In genomic region chr2:38376683-38377500, GRCh38 we compare ENCODE assay signal across 1 cellular context.
TF ChIP-seq lines count a peak whose summit lies in the region.

ATL2 (minus strand) TSS chr2:38377273; CDS start chr2:38377260, 13 bp downstream.

TF ChIP-seq in K562, 482 proteins besides CTCF, POLR2A, EP300 and RAD21 (continued from another document and continues in another):
- TF ChIP-seq MGA (IDR thresholded peaks at IDR 0.05): no peak
- TF ChIP-seq FOXJ3 (CRISPR knock-in tag; IDR thresholded peaks at IDR 0.05): no peak
- TF ChIP-seq KAT8 (IDR thresholded peaks at IDR 0.05; ENCODE audit: low read depth): no peak
- TF ChIP-seq, protein P1, sequence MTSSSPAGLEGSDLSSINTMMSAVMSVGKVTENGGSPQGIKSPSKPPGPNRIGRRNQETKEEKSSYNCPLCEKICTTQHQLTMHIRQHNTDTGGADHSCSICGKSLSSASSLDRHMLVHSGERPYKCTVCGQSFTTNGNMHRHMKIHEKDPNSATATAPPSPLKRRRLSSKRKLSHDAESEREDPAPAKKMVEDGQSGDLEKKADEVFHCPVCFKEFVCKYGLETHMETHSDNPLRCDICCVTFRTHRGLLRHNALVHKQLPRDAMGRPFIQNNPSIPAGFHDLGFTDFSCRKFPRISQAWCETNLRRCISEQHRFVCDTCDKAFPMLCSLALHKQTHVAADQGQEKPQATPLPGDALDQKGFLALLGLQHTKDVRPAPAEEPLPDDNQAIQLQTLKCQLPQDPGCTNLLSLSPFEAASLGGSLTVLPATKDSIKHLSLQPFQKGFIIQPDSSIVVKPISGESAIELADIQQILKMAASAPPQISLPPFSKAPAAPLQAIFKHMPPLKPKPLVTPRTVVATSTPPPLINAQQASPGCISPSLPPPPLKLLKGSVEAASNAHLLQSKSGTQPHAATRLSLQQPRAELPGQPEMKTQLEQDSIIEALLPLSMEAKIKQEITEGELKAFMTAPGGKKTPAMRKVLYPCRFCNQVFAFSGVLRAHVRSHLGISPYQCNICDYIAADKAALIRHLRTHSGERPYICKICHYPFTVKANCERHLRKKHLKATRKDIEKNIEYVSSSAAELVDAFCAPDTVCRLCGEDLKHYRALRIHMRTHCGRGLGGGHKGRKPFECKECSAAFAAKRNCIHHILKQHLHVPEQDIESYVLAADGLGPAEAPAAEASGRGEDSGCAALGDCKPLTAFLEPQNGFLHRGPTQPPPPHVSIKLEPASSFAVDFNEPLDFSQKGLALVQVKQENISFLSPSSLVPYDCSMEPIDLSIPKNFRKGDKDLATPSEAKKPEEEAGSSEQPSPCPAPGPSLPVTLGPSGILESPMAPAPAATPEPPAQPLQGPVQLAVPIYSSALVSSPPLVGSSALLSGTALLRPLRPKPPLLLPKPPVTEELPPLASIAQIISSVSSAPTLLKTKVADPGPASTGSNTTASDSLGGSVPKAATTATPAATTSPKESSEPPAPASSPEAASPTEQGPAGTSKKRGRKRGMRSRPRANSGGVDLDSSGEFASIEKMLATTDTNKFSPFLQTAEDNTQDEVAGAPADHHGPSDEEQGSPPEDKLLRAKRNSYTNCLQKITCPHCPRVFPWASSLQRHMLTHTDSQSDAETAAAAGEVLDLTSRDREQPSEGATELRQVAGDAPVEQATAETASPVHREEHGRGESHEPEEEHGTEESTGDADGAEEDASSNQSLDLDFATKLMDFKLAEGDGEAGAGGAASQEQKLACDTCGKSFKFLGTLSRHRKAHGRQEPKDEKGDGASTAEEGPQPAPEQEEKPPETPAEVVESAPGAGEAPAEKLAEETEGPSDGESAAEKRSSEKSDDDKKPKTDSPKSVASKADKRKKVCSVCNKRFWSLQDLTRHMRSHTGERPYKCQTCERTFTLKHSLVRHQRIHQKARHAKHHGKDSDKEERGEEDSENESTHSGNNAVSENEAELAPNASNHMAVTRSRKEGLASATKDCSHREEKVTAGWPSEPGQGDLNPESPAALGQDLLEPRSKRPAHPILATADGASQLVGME (CRISPR knock-in tag; IDR thresholded peaks at IDR 0.05): no peak
- TF ChIP-seq ZNF592 (IDR thresholded peaks at IDR 0.05): peak; percentile 48; the same call in 1 of the 2 replicates
- no peak for TF ChIP-seq JUNB (CRISPR knock-in tag; conservative IDR thresholded peaks at IDR 0.05)
- peak; percentile 17; the same call in 1 of the 2 replicates for TF ChIP-seq TEAD4 (IDR thresholded peaks at IDR 0.05; ENCODE audit: low read length)
- no peak for TF ChIP-seq TEAD4 (CRISPR knock-in tag; IDR thresholded peaks at IDR 0.05; ENCODE audit: borderline replicate concordance)
- TF ChIP-seq ZSCAN29 (IDR thresholded peaks at IDR 0.05): peak; percentile 39; the same call in 1 of the 2 replicates
- TF ChIP-seq ZNF507 (tag; conservative IDR thresholded peaks at IDR 0.05): no peak
- peak; percentile 89 for TF ChIP-seq SUPT5H (IDR thresholded peaks at IDR 0.05)
- peak; percentile 71 for TF ChIP-seq CCNT2 (IDR thresholded peaks at IDR 0.05; ENCODE audit: borderline replicate concordance, extremely low read depth, insufficient read length, low read depth, low read length)
- peak; percentile 35; the same call in 1 of the 2 replicates for TF ChIP-seq MED1 (CRISPR knock-in tag; IDR thresholded peaks at IDR 0.05; ENCODE audit: borderline replicate concordance)
- peak; percentile 88 for TF ChIP-seq TBP (optimal IDR thresholded peaks at IDR 0.05; ENCODE audit: low read depth, low read length)
- no peak for TF ChIP-seq ZNF239 (CRISPR knock-in tag; IDR thresholded peaks at IDR 0.05)
- TF ChIP-seq ZNF143 (CRISPR knock-in tag; IDR thresholded peaks at IDR 0.05): no peak
- TF ChIP-seq, protein P2, sequence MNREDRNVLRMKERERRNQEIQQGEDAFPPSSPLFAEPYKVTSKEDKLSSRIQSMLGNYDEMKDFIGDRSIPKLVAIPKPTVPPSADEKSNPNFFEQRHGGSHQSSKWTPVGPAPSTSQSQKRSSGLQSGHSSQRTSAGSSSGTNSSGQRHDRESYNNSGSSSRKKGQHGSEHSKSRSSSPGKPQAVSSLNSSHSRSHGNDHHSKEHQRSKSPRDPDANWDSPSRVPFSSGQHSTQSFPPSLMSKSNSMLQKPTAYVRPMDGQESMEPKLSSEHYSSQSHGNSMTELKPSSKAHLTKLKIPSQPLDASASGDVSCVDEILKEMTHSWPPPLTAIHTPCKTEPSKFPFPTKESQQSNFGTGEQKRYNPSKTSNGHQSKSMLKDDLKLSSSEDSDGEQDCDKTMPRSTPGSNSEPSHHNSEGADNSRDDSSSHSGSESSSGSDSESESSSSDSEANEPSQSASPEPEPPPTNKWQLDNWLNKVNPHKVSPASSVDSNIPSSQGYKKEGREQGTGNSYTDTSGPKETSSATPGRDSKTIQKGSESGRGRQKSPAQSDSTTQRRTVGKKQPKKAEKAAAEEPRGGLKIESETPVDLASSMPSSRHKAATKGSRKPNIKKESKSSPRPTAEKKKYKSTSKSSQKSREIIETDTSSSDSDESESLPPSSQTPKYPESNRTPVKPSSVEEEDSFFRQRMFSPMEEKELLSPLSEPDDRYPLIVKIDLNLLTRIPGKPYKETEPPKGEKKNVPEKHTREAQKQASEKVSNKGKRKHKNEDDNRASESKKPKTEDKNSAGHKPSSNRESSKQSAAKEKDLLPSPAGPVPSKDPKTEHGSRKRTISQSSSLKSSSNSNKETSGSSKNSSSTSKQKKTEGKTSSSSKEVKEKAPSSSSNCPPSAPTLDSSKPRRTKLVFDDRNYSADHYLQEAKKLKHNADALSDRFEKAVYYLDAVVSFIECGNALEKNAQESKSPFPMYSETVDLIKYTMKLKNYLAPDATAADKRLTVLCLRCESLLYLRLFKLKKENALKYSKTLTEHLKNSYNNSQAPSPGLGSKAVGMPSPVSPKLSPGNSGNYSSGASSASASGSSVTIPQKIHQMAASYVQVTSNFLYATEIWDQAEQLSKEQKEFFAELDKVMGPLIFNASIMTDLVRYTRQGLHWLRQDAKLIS (CRISPR knock-in tag; IDR thresholded peaks at IDR 0.05): peak; percentile 64
- TF ChIP-seq ARID2 (IDR thresholded peaks at IDR 0.05): no peak
- peak in 1 of 2 experiments; percentile 3; a peak in 1 of 4 replicates for TF ChIP-seq NRF1 (conservative IDR thresholded peaks at IDR 0.05 in 1 of 2, IDR thresholded peaks at IDR 0.05 in 1 of 2)
- peak; percentile 79 for TF ChIP-seq POLR2AphosphoS5 (IDR thresholded peaks at IDR 0.05; ENCODE audit: control insufficient read depth, insufficient read depth, low read depth, low read length)
- TF ChIP-seq SMC3 (conservative IDR thresholded peaks at IDR 0.05; ENCODE audit: insufficient read depth, low read depth, low read length): peak; percentile 35; the same call in 1 of the 2 replicates
- TF ChIP-seq BRD4 (IDR thresholded peaks at IDR 0.05): no peak
- TF ChIP-seq ZKSCAN3 (CRISPR knock-in tag; IDR thresholded peaks at IDR 0.05): no peak
- TF ChIP-seq EZH2 (IDR thresholded peaks at IDR 0.05; ENCODE audit: borderline replicate concordance, low read depth, low read length): no peak
- TF ChIP-seq ZNF586 (CRISPR knock-in tag; conservative IDR thresholded peaks at IDR 0.05): no peak
- TF ChIP-seq SRSF3 (IDR thresholded peaks at IDR 0.05; ENCODE audit: insufficient read depth, low read length): no peak
- TF ChIP-seq ZEB2 (IDR thresholded peaks at IDR 0.05): no peak
- no peak for TF ChIP-seq ZNF699 (CRISPR knock-in tag; IDR thresholded peaks at IDR 0.05; ENCODE audit: insufficient replicate concordance)
- TF ChIP-seq, protein P3, sequence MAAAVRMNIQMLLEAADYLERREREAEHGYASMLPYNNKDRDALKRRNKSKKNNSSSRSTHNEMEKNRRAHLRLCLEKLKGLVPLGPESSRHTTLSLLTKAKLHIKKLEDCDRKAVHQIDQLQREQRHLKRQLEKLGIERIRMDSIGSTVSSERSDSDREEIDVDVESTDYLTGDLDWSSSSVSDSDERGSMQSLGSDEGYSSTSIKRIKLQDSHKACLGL (CRISPR knock-in tag; IDR thresholded peaks at IDR 0.05; ENCODE audit: borderline replicate concordance, poor library complexity, severe bottlenecking): no peak
- no peak for TF ChIP-seq ZNF175 (CRISPR knock-in tag; IDR thresholded peaks at IDR 0.05; ENCODE audit: low read depth)
- no peak for TF ChIP-seq KLF10 (CRISPR knock-in tag; IDR thresholded peaks at IDR 0.05)
- TF ChIP-seq ZNF41 (CRISPR knock-in tag; conservative IDR thresholded peaks at IDR 0.05): no peak
